In the genomic region with DNA sequence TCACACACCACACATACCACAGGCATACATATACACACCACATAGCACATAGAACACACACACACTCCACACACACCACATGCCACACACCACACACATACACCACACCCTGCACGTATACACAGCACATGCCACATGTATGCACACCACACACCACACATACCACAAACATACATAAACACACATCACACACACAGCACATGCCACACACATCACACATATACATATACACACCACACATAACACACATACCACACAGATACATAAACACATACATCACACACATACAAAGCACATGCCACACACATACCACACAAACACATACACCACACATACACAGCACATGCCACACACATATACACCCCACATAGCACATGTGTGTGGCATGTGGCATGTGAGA, we compare ENCODE assay signal across 1 cellular context.
A peak's percentile ranks its signal among the peaks of the same experiment; 100 is the strongest.
TF ChIP-seq lines count a peak whose summit lies in the region.

No MANE protein-coding gene starts in this region.

TF ChIP-seq in HepG2, 621 proteins besides CTCF, POLR2A, EP300 and RAD21 (continued from another document):
- TF ChIP-seq, protein P1, sequence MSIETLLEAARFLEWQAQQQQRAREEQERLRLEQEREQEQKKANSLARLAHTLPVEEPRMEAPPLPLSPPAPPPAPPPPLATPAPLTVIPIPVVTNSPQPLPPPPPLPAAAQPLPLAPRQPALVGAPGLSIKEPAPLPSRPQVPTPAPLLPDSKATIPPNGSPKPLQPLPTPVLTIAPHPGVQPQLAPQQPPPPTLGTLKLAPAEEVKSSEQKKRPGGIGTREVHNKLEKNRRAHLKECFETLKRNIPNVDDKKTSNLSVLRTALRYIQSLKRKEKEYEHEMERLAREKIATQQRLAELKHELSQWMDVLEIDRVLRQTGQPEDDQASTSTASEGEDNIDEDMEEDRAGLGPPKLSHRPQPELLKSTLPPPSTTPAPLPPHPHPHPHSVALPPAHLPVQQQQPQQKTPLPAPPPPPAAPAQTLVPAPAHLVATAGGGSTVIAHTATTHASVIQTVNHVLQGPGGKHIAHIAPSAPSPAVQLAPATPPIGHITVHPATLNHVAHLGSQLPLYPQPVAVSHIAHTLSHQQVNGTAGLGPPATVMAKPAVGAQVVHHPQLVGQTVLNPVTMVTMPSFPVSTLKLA (IDR thresholded peaks at IDR 0.05): peak; percentile 78
- TF ChIP-seq ELF1 (CRISPR knock-in tag; IDR thresholded peaks at IDR 0.05) (no peak), SMYD3 (CRISPR knock-in tag; IDR thresholded peaks at IDR 0.05) (no peak)
- TF ChIP-seq, protein P2, sequence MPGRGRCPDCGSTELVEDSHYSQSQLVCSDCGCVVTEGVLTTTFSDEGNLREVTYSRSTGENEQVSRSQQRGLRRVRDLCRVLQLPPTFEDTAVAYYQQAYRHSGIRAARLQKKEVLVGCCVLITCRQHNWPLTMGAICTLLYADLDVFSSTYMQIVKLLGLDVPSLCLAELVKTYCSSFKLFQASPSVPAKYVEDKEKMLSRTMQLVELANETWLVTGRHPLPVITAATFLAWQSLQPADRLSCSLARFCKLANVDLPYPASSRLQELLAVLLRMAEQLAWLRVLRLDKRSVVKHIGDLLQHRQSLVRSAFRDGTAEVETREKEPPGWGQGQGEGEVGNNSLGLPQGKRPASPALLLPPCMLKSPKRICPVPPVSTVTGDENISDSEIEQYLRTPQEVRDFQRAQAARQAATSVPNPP (CRISPR knock-in tag; IDR thresholded peaks at IDR 0.05): no peak
- TF ChIP-seq, protein P3, sequence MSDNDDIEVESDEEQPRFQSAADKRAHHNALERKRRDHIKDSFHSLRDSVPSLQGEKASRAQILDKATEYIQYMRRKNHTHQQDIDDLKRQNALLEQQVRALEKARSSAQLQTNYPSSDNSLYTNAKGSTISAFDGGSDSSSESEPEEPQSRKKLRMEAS (IDR thresholded peaks at IDR 0.05): no peak
